Comparison of ENCODE assay signal across 5 cellular contexts in genomic region chr1:26844797-26845196, GRCh38. TPM values are rescaled to one million over a fixed set of nuclear protein-coding genes. Genes with fewer than 3 reads are reported as not detected.
"Had no signal": no experiment of that assay in that cellular context is flagged by ENCODE, and none has a peak within 500 bp of the region (broad histone marks: within the 10 kb centered on the region; RNA-seq: fewer than 3 reads in every experiment).

No MANE protein-coding gene starts in this region.

RNA-seq across cellular contexts. Expression of gene SFN, which starts 18.2 kb away (rescaled TPM):
- total RNA-seq: fibroblast of lung, lung microvascular endothelial cell, myocyte had no signal
- polyA plus RNA-seq: immature natural killer cell; naive thymus-derived CD8-positive, alpha-beta T cell had no signal
